In the genomic region with DNA sequence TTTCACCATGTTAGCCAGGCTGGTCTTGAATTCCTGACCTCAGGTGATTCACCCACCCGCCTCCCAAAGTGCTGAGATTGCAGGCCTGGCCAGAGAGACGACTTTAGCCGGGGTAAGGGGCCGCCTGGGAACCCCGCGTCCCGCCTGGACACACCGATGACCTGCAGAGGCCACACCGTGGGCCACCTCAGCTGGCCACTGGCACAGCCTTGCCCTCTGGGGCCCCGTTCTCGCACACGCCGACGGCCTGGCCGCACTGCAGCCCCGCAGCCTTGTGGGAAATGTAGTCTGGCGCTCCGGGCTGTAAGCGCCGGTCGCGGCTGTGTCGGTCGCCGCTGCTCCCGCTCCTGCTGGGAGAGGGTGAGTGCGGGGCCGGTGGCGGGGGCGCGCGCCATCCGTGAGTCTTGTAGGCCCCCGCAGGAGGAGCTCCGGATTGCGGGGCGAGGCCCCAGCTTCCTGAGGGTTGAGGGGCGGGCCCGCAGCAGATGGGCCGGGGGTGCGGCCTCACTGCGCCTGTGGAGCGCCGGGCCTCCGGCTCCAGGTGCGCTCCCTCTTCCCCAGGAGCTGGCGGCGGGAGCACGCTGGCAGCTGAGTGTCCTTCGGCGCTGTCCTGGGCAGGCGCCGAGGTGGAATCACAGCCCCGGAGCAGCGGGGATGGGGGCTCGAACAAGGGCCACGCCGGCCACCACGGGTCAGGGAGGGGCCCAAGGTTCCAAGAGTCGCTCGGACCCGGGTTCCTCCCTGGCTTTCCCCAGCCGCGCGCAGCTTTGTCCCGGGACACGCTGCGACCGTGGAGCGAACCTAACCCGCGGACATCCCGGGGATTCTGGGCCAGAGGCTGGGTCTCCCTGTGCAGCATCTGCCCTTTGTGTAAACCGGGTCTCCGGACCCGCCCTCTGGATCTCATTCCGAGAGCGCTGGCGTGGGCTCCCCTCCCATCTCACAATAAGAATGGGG, we compare ENCODE assay signal across 8 cellular contexts. TPM values are rescaled to one million over a fixed set of nuclear protein-coding genes. Genes with fewer than 3 reads are reported as not detected.
DNase-seq lines count a peak whose midpoint lies in the region; ATAC-seq, FAIRE-seq and TF ChIP-seq lines count a peak whose summit lies in the region.

A gene (plus strand): TSS at position 299 of the 957 bp plus-strand sequence. CDS start 35,401 bp downstream, outside the sequence.

- peak within 1 kb of the TSS; percentile 69 for H3K4me3 Mint-ChIP-seq in activated CD4-positive, alpha-beta T cell treated with anti-CD3 and anti-CD28 coated beads for 36 hours

- POLR2A ChIA-PET in activated CD4-positive, alpha-beta T cell treated with anti-CD3 and anti-CD28 coated beads for 36 hours (lab: Charles Lee): no interaction called here
- POLR2A ChIA-PET in HepG2 (lab: Yijun Ruan, JAX): interaction anchor here (0.7 to 1.6 kb wide), 2 partner anchors 36 to 109 kb away, joined by 3 to 8 read pairs; a partner anchor contains a TSS

- peak within 1 kb of the TSS; percentile 58 to 95 (median 83) for H3K27ac ChIP-seq in dorsolateral prefrontal cortex
- no peak within 1 kb of the TSS for H3K27ac ChIP-seq in HepG2 (ENCODE audit: extremely low read length, insufficient read depth, low read length)

- DNase-seq in DMS53 treated with DMSO at 0.1 percent for 48 hours (lab: John Stamatoyannopoulos, UW; ENCODE audit: unreplicated experiment): peak; percentile 37
- DNase-seq in M059J (ENCODE audit: low read depth): peak; percentile 28
- peak; percentile 63 for DNase-seq in activated CD4-positive, alpha-beta T cell treated with anti-CD3 and anti-CD28 coated beads for 36 hours
- peak; percentile 47 to 85 (median 72) for DNase-seq in dorsolateral prefrontal cortex
- peak; percentile 19 for DNase-seq in HepG2 (ENCODE audit: low spot score)
- peak; percentile 20 to 46 for DNase-seq in stimulated activated CD4-positive, alpha-beta T cell treated with anti-CD3 and anti-CD28 coated beads, Interleukin-2, amount 100 ng/mL, for 24 hours
- DNase-seq in NOMO-1 treated with DMSO at 0.1 percent for 48 hours (lab: John Stamatoyannopoulos, UW; ENCODE audit: unreplicated experiment): no peak

- peaks cover 25% of the 10 kb centered on the region for H3K36me3 Mint-ChIP-seq in activated CD4-positive, alpha-beta T cell treated with anti-CD3 and anti-CD28 coated beads for 36 hours (ENCODE audit: low read depth)

- TF ChIP-seq RAD21 in HepG2 (CRISPR knock-in tag; IDR thresholded peaks at IDR 0.05): no peak; the same call in 1 of the 2 replicates

- H3K27me3 Mint-ChIP-seq in activated CD4-positive, alpha-beta T cell treated with anti-CD3 and anti-CD28 coated beads for 36 hours: no peaks in the 10 kb centered on the region

- peak within 1 kb of the TSS; percentile 51 for H3K27ac Mint-ChIP-seq in activated CD4-positive, alpha-beta T cell treated with anti-CD3 and anti-CD28 coated beads for 36 hours

- TF ChIP-seq EP300 in HepG2 (IDR thresholded peaks at IDR 0.05; ENCODE audit: low read depth in 2 of 2, low read length in 2 of 2) (no peak), HepG2 (CRISPR knock-in tag; IDR thresholded peaks at IDR 0.05; ENCODE audit: borderline replicate concordance) (no peak)

- WGBS in HepG2 (ENCODE audit: low lambda C conversion rate): 52% methylated on average over 26 of the region's 79 CpGs

- FAIRE-seq in HepG2 (lab: Jason Lieb, UNC): no peak

- H3K79me2 ChIP-seq in HepG2 (ENCODE audit: insufficient read depth, low read length): no peaks in the 10 kb centered on the region

- no peaks in the 10 kb centered on the region for H3K4me1 Mint-ChIP-seq in activated CD4-positive, alpha-beta T cell treated with anti-CD3 and anti-CD28 coated beads for 36 hours

- H3K9me3 ChIP-seq in HepG2 (ENCODE audit: low read length): peaks cover 22% of the 10 kb centered on the region; the same call in 1 of the 2 replicates

- peaks cover 9% of the 10 kb centered on the region for H3K9me3 Mint-ChIP-seq in activated CD4-positive, alpha-beta T cell treated with anti-CD3 and anti-CD28 coated beads for 36 hours (ENCODE audit: low read depth)

- no TSS peak for BruUV-seq in HepG2 (replicated peaks; lab: Mats Ljungman, UMichigan)

- H3K4me3 ChIP-seq in dorsolateral prefrontal cortex (peak within 1 kb of the TSS; percentile 60 to 97 (median 87)), HepG2 (replicated peaks in 1 of 3; ENCODE audit: insufficient read depth in 1 of 3, low read depth in 2 of 3, low read length in 3 of 3) (peak within 1 kb of the TSS; percentile 43 to 72 (median 71))

- peaks cover 12% of the 10 kb centered on the region for H3K4me1 ChIP-seq in HepG2 (ENCODE audit: insufficient read depth, low read length)

- peak within 1 kb of the TSS; percentile 54 for H3K9ac ChIP-seq in HepG2 (ENCODE audit: insufficient read depth, low read depth, low read length)

- H3K27me3 ChIP-seq in dorsolateral prefrontal cortex (no peaks in the 10 kb centered on the region), HepG2 (ENCODE audit: control insufficient read depth in 1 of 2, insufficient read depth in 2 of 2, low read length in 2 of 2) (no peaks in the 10 kb centered on the region)

- CTCF ChIA-PET in activated CD4-positive, alpha-beta T cell treated with anti-CD3 and anti-CD28 coated beads for 36 hours (lab: Charles Lee): no interaction called here
- CTCF ChIA-PET in HepG2 (lab: Yijun Ruan, JAX; ENCODE audit: low intra/inter-chr PET ratio, low total read pairs): no interaction called here

- H3K4me2 ChIP-seq in HepG2 (ENCODE audit: low read depth, low read length): peak within 1 kb of the TSS; percentile 70

- no peak within 1 kb of the TSS for H2AFZ ChIP-seq in HepG2 (ENCODE audit: low read length)

- no peaks in the 10 kb centered on the region for H3K36me3 ChIP-seq in HepG2 (replicated peaks in 1 of 2; ENCODE audit: control insufficient read depth in 1 of 2, insufficient read depth in 2 of 2, low read length in 2 of 2)

- in situ Hi-C loops in HepG2 (cut with HindIII; ENCODE audit: extremely low pct_ligation_motif_present, low pct_unique_long_range_greater_than_20kb): no loop called here

- peak in 1 of 2 experiments; percentile 79; a peak in 2 of 4 replicates for TF ChIP-seq POLR2A in HepG2 (IDR thresholded peaks at IDR 0.05; ENCODE audit: insufficient read depth in 1 of 2, low read depth in 2 of 2, low read length in 2 of 2)

- intact Hi-C loops in activated CD4-positive, alpha-beta T cell treated with anti-CD3 and anti-CD28 coated beads for 36 hours (cut with DNase I, micrococcal nuclease): loop anchor here (1.0 to 5.0 kb wide), 4 partner anchors 37 to 166 kb away; a partner anchor contains a TSS
- intact Hi-C loops in dorsolateral prefrontal cortex (cut with DNase I) (loop anchor here (2.0 to 10.0 kb wide), 3 partner anchors 45 to 166 kb away; a partner anchor contains a TSS), HepG2 (cut with micrococcal nuclease; ENCODE audit: unreplicated experiment) (no loop called here)

- ATAC-seq in activated CD4-positive, alpha-beta T cell treated with anti-CD3 and anti-CD28 coated beads for 36 hours: peak; percentile 97
- ATAC-seq in HepG2 (peak; percentile 96), HG02884 (IDR thresholded peaks at IDR 0.05; ENCODE audit: unreplicated experiment) (no peak)

- no peaks in the 10 kb centered on the region for H4K20me1 ChIP-seq in HepG2 (ENCODE audit: insufficient read depth, low read length)

- TF ChIP-seq CTCF in dorsolateral prefrontal cortex (IDR thresholded peaks at IDR 0.05 in 54 of 56, conservative IDR thresholded peaks at IDR 0.05 in 2 of 56; ENCODE audit: low read depth in 1 of 56, partially characterized antibody in 56 of 56): peak in 16 of 56 donors; percentile 8 to 34 (median 21)
- TF ChIP-seq CTCF in HepG2 (CRISPR knock-in tag; IDR thresholded peaks at IDR 0.05): no peak

TF ChIP-seq in HepG2, 621 proteins besides CTCF, POLR2A, EP300 and RAD21 (continues in another document):
- TF ChIP-seq, protein P1, sequence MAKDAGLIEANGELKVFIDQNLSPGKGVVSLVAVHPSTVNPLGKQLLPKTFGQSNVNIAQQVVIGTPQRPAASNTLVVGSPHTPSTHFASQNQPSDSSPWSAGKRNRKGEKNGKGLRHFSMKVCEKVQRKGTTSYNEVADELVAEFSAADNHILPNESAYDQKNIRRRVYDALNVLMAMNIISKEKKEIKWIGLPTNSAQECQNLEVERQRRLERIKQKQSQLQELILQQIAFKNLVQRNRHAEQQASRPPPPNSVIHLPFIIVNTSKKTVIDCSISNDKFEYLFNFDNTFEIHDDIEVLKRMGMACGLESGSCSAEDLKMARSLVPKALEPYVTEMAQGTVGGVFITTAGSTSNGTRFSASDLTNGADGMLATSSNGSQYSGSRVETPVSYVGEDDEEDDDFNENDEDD (CRISPR knock-in tag; IDR thresholded peaks at IDR 0.05; ENCODE audit: borderline replicate concordance): peak; percentile 28; the same call in 1 of the 2 replicates
- TF ChIP-seq HOXA3 (CRISPR knock-in tag; IDR thresholded peaks at IDR 0.05): peak; percentile 39; the same call in 1 of the 2 replicates

RNA-seq across cellular contexts. Expression of the gene that starts here (rescaled TPM):
- not detected in 2 replicates for total RNA-seq in M059J (2014; rRNA removed; shearing (Covaris generic))
- under 1 TPM; 0.37 to 0.85 TPM for total RNA-seq in activated CD4-positive, alpha-beta T cell treated with anti-CD3 and anti-CD28 coated beads for 36 hours
- total RNA-seq in dorsolateral prefrontal cortex (10 to 100 TPM in 2 of 120 experiments, 1 to 10 TPM in 118; 2.9 to 11.1 (median 5.7) TPM), HepG2 (2016; rRNA removed; fragmentation: Illumina TruSeq; extraction: Trizol) (0.13 and 0.27 TPM in 2 replicates)
- total RNA-seq in HepG2 (2016; cell fraction: cytosol; rRNA removed; fragmentation: Illumina TruSeq; extraction: Trizol; ENCODE audit: low read depth): 0.18 and 0.81 TPM in 2 replicates
- total RNA-seq in HepG2 (2016; cell fraction: insoluble cytoplasmic fraction; rRNA removed; fragmentation: Illumina TruSeq; extraction: Trizol): 0.19 and 0.56 TPM in 2 replicates
- total RNA-seq in HepG2 (2016; cell fraction: membrane; rRNA removed; fragmentation: Illumina TruSeq; extraction: Trizol): 0.17 and 0.34 TPM in 2 replicates
- 0.16 and 0.47 TPM in 2 replicates for total RNA-seq in HepG2 (2016; cell fraction: nucleus; rRNA removed; fragmentation: Illumina TruSeq; extraction: Trizol)
- 0.29 and 0.42 TPM in 2 replicates for polyA plus RNA-seq in HepG2 (2011; rRNA removed)
- 0.12 and 0.24 TPM in 2 replicates for polyA plus RNA-seq in HepG2 (2011; cell fraction: cytosol; rRNA removed)
- polyA plus RNA-seq in HepG2 (2011; cell fraction: nucleus; rRNA removed): 0.14 and 0.42 TPM in 2 replicates
- 0.24 and 0.44 TPM in 2 replicates for polyA plus RNA-seq in HepG2 (2012)
- polyA plus RNA-seq in HepG2 (2016; cell fraction: cytosol; fragmentation: Illumina TruSeq; extraction: Trizol; ENCODE audit: low read depth): 0.03 and 0.15 TPM in 2 replicates
- 0.23 and 0.51 TPM in 2 replicates for polyA plus RNA-seq in HepG2 (2016; cell fraction: insoluble cytoplasmic fraction; fragmentation: Illumina TruSeq; extraction: Trizol; ENCODE audit: low read depth)
- 0.15 and 0.31 TPM in 2 replicates for polyA plus RNA-seq in HepG2 (2016; cell fraction: membrane; fragmentation: Illumina TruSeq; extraction: Trizol; ENCODE audit: low read depth)
- polyA plus RNA-seq in HepG2 (2016; cell fraction: nucleus; fragmentation: Illumina TruSeq; extraction: Trizol; ENCODE audit: insufficient read depth, low read depth): 0.71 and 0.76 TPM in 2 replicates
- not detected in 2 replicates for polyA minus RNA-seq in HepG2 (2011; rRNA and poly(A)+ RNA removed; ENCODE audit: low replicate concordance)
- not detected in 2 replicates for polyA minus RNA-seq in HepG2 (2011; cell fraction: cytosol; rRNA and poly(A)+ RNA removed)
- 0.64 and 0.99 TPM in 2 replicates for polyA minus RNA-seq in HepG2 (2011; cell fraction: nucleus; rRNA and poly(A)+ RNA removed)

Comparison
In these comparisons a context has a peak if more than half of its experiments do, and no peak if none do; other contexts are left out.
1. Peak in DNase-seq in M059J; RNA of the gene not detected or under 1 TPM.
2. Peak in DNase-seq and ATAC-seq in activated CD4-positive, alpha-beta T cell treated with anti-CD3 and anti-CD28 coated beads for 36 hours; RNA of the gene not detected or under 1 TPM.
3. Peak in DNase-seq, ATAC-seq, H3K4me3 ChIP-seq, H3K9ac ChIP-seq and H3K4me2 ChIP-seq in HepG2; RNA of the gene not detected or under 1 TPM.